ENCODE assay signal across 11 cellular contexts in the genomic region with DNA sequence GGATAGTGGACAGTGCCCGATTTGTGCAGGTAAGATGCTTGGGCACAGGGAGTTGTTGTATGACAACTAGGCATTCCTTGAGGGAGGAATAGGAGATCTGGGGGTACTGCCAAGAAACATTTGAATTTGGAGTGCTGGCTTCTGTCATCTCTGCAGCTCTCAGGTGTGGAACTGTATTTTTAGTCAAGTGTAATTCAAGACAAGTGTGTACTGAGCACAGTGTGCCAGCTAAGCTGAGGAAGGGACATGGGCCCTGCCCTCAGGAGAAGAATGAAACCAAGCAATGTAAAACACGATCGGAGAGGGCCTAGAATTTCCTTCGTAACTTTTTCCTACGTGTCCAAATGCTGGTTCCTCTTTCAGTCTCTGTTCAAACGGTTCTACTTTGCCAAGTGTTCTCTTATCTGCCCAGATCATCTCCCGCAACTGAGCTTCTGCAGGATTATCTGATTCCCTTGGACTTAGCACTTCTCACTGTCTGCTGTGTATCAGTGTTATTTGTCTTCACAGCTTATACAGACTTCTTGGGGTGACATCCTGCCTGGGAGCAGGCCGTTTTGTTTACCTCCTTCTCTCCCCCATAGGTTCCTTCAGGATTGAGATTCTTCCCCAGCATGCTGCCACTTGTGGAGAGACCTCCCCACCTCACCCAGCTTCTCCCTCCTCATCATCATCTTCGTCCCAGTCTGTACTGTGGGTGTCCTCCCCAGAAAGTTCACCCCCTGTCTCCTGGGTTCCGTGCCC. TPM values are rescaled to one million over a fixed set of nuclear protein-coding genes. Genes with fewer than 3 reads are reported as not detected.
DNase-seq lines count a peak whose midpoint lies in the region; ATAC-seq and TF ChIP-seq lines count a peak whose summit lies in the region.
"Had no signal": no experiment of that assay in that cellular context is flagged by ENCODE, and none has a peak within 500 bp of the region (broad histone marks: within the 10 kb centered on the region; RNA-seq: fewer than 3 reads in every experiment).

No MANE protein-coding gene starts in this region.

- H3K36me3 ChIP-seq in IMR-90 (ENCODE audit: control insufficient read depth, insufficient read depth, low read length): no peaks in the 10 kb centered on the region

- no peak for TF ChIP-seq POLR2A in IMR-90 (IDR thresholded peaks at IDR 0.05; ENCODE audit: low read depth, low read length)

- H3K9ac ChIP-seq in IMR-90 (ENCODE audit: low read depth, low read length): no peak overlapping the region

- peaks cover 4% of the 10 kb centered on the region for H3K27me3 Mint-ChIP-seq in activated T-helper 17 cell treated with anti-CD3 and anti-CD28 coated beads, Interleukin-2, amount 50 U/mL, for 72 hours
- no peaks in the 10 kb centered on the region for H3K27me3 Mint-ChIP-seq in neural crest cell (ENCODE audit: low read depth)
- H3K27me3 Mint-ChIP-seq in glutamatergic neuron (ENCODE audit: unreplicated experiment): peaks cover 4% of the 10 kb centered on the region

- peak overlapping the region; percentile 28 for H3K27ac Mint-ChIP-seq in activated T-helper 17 cell treated with anti-CD3 and anti-CD28 coated beads, Interleukin-2, amount 50 U/mL, for 72 hours
- H3K27ac Mint-ChIP-seq in neural crest cell (ENCODE audit: unreplicated experiment) (peak overlapping the region; percentile 20), glutamatergic neuron (ENCODE audit: unreplicated experiment) (no peak overlapping the region)

- no peaks in the 10 kb centered on the region for H3K79me1 ChIP-seq in IMR-90 (ENCODE audit: low read depth in 1 of 2, low read length in 2 of 2)

- H3K4me3 ChIP-seq in IMR-90 (ENCODE audit: insufficient read depth, low read depth, low read length): no peak overlapping the region
- H3K4me3 ChIP-seq: coronary artery had no signal

- H4K20me1 ChIP-seq in IMR-90 (ENCODE audit: insufficient read depth, low read length): no peaks in the 10 kb centered on the region

- H3K27ac ChIP-seq in IMR-90 (ENCODE audit: insufficient read depth, low read length): no peak overlapping the region
- H3K27ac ChIP-seq: coronary artery had no signal

- no peak overlapping the region for H3K14ac ChIP-seq in IMR-90 (replicated peaks; ENCODE audit: low read depth, low read length)

- no peaks in the 10 kb centered on the region for H3K9me3 Mint-ChIP-seq in activated T-helper 17 cell treated with anti-CD3 and anti-CD28 coated beads, Interleukin-2, amount 50 U/mL, for 72 hours
- H3K9me3 Mint-ChIP-seq in neural crest cell (peaks cover 4% of the 10 kb centered on the region), glutamatergic neuron (ENCODE audit: unreplicated experiment) (peaks cover 2% of the 10 kb centered on the region)

- 69% methylated on average over 6 of the region's 10 CpGs; no CpG with 5 or more reads in 1 of the 2 experiments for WGBS in IMR-90 (ENCODE audit: extremely low coverage in 2 of 2, insufficient read length in 1 of 2), 2 experiments

- H3K9me1 ChIP-seq in IMR-90 (ENCODE audit: insufficient read depth, low read length): no peaks in the 10 kb centered on the region

- CTCF ChIA-PET in IMR-90 (lab: Yijun Ruan, JAX): no interaction called here

- no peak overlapping the region for H2AK5ac ChIP-seq in IMR-90 (ENCODE audit: low read depth, low read length)

- no peak overlapping the region for H2BK120ac ChIP-seq in IMR-90 (ENCODE audit: low read depth, low read length)

- BruUV-seq in IMR-90 (replicated peaks; lab: Mats Ljungman, UMichigan): no TSS peak

- no peak overlapping the region for H3K56ac ChIP-seq in IMR-90 (ENCODE audit: extremely low read depth, insufficient read depth, low read length)

- peak; percentile 21 for ATAC-seq in GM18870 (IDR thresholded peaks at IDR 0.05; ENCODE audit: unreplicated experiment)
- ATAC-seq in IMR-90 (ENCODE audit: low read depth): no peak
- peak; percentile 18 for ATAC-seq in activated T-helper 17 cell treated with anti-CD3 and anti-CD28 coated beads, Interleukin-2, amount 50 U/mL, for 72 hours (replicated peaks)

- H2BK20ac ChIP-seq in IMR-90 (ENCODE audit: low read depth, low read length): no peak overlapping the region

- H2BK5ac ChIP-seq in IMR-90 (ENCODE audit: low read depth, low read length, poor library complexity, severe bottlenecking): no peak overlapping the region

- no peak overlapping the region for H2BK15ac ChIP-seq in IMR-90 (ENCODE audit: low read depth, low read length)

- H2AFZ ChIP-seq in IMR-90 (replicated peaks; ENCODE audit: low read length, poor library complexity): peak overlapping the region; percentile 67

- H3K27me3 ChIP-seq in IMR-90 (ENCODE audit: control insufficient read depth, insufficient read depth, low read length): no peaks in the 10 kb centered on the region; the same call in none of the 2 replicates

- peaks cover 7% of the 10 kb centered on the region for H3K4me1 Mint-ChIP-seq in activated T-helper 17 cell treated with anti-CD3 and anti-CD28 coated beads, Interleukin-2, amount 50 U/mL, for 72 hours
- H3K4me1 Mint-ChIP-seq in neural crest cell: no peaks in the 10 kb centered on the region
- peaks cover 8% of the 10 kb centered on the region for H3K4me1 Mint-ChIP-seq in glutamatergic neuron (ENCODE audit: low read depth, unreplicated experiment)

- no peak overlapping the region for H4K5ac ChIP-seq in IMR-90 (ENCODE audit: low read depth, low read length)

- H3K18ac ChIP-seq in IMR-90 (ENCODE audit: low read depth, low read length): no peak overlapping the region

- no peak overlapping the region for H4K8ac ChIP-seq in IMR-90 (ENCODE audit: low read depth in 2 of 2, low read length in 2 of 2)

- H2AK9ac ChIP-seq in IMR-90 (replicated peaks; ENCODE audit: low read depth, low read length, poor library complexity): no peak overlapping the region

- no peak for TF ChIP-seq CTCF in IMR-90 (conservative IDR thresholded peaks at IDR 0.05; ENCODE audit: low read depth, low read length)
- no peak for TF ChIP-seq CTCF in neural crest cell (conservative IDR thresholded peaks at IDR 0.05)
- no peak for TF ChIP-seq CTCF in glutamatergic neuron (IDR thresholded peaks at IDR 0.05; ENCODE audit: partially characterized antibody, unreplicated experiment)

- peak overlapping the region; percentile 36 for H3K4me3 Mint-ChIP-seq in activated T-helper 17 cell treated with anti-CD3 and anti-CD28 coated beads, Interleukin-2, amount 50 U/mL, for 72 hours
- H3K4me3 Mint-ChIP-seq in neural crest cell (no peak overlapping the region), glutamatergic neuron (ENCODE audit: unreplicated experiment) (no peak overlapping the region)

- no peak for TF ChIP-seq RAD21 in IMR-90 (IDR thresholded peaks at IDR 0.05; ENCODE audit: low read length)

- intact Hi-C loops in IMR-90 (cut with micrococcal nuclease): no loop called here

- no peaks in the 10 kb centered on the region; the same call in 1 of the 2 replicates for H3K9me3 ChIP-seq in IMR-90 (ENCODE audit: control insufficient read depth, insufficient read depth, low read length)

- dilution Hi-C loops in IMR-90 (cut with HindIII; ENCODE audit: low sequenced_read_pairs, unreplicated experiment): no loop called here

- no peaks in the 10 kb centered on the region for H3K36me3 Mint-ChIP-seq in activated T-helper 17 cell treated with anti-CD3 and anti-CD28 coated beads, Interleukin-2, amount 50 U/mL, for 72 hours (ENCODE audit: low read depth)
- H3K36me3 Mint-ChIP-seq in neural crest cell (ENCODE audit: low read depth): no peaks in the 10 kb centered on the region
- H3K36me3 Mint-ChIP-seq in glutamatergic neuron (ENCODE audit: unreplicated experiment): no peaks in the 10 kb centered on the region

- no peak overlapping the region for H3K23ac ChIP-seq in IMR-90 (ENCODE audit: low read depth, low read length)

- DNase-seq in IMR-90 (no peak), neural crest cell (ENCODE audit: low read depth, low spot score) (no peak), NCI-H345 treated with DMSO at 0.1 percent for 48 hours (lab: John Stamatoyannopoulos, UW; ENCODE audit: unreplicated experiment) (no peak), glutamatergic neuron (no peak), SK-N-DZ (ENCODE audit: low spot score) (no peak)
- DNase-seq in stimulated activated CD4-positive, alpha-beta T cell treated with anti-CD3 and anti-CD28 coated beads, Interleukin-2, amount 100 ng/mL, for 48 hours: no peak
- DNase-seq: NCI-H1105 treated with DMSO at 0.1 percent for 48 hours had no signal

- no peak overlapping the region for H3K4me2 ChIP-seq in IMR-90 (ENCODE audit: low read depth, low read length)

- POLR2A ChIA-PET in IMR-90 (lab: Charles Lee; ENCODE audit: unreplicated experiment): no interaction called here

- H3K4me1 ChIP-seq in IMR-90 (ENCODE audit: control insufficient read depth, insufficient read depth, low read length): peaks cover 2% of the 10 kb centered on the region; the same call in 1 of the 2 replicates

- in situ Hi-C loops in IMR-90 (cut with MboI; ENCODE audit: low sequenced_read_pairs): no loop called here

- no peak overlapping the region for H4K91ac ChIP-seq in IMR-90 (ENCODE audit: insufficient read depth, low read depth, low read length)

- no peak overlapping the region for H3K4ac ChIP-seq in IMR-90 (ENCODE audit: low read depth, low read length)

RNA-seq across cellular contexts. Expression of gene ART5, which starts 27.6 kb away (rescaled TPM):
- total RNA-seq in IMR-90 (2012; rRNA removed): not detected in 2 replicates
- polyA plus RNA-seq in IMR-90 (2012; rRNA removed): not detected in 2 replicates
- 0.23 TPM in 1 of 2 replicates, not detected in the other for polyA plus RNA-seq in IMR-90 (2012; cell fraction: cytosol; rRNA removed)
- polyA plus RNA-seq in IMR-90 (2012; cell fraction: nucleus; rRNA removed; ENCODE audit: low replicate concordance): 0.11 TPM in 1 of 2 replicates, not detected in the other
- not detected for total RNA-seq in activated T-helper 17 cell treated with anti-CD3 and anti-CD28 coated beads, Interleukin-2, amount 50 U/mL, for 72 hours
- total RNA-seq in neural crest cell: 1.3 and 1.4 TPM in 2 replicates
- not detected for total RNA-seq in glutamatergic neuron (ENCODE audit: unreplicated experiment)
- polyA plus RNA-seq in SK-N-DZ (2014; cell fraction: cytosol; rRNA removed): 1.1 and 1.5 TPM in 2 replicates
- 0.81 and 4.8 TPM in 2 replicates for polyA plus RNA-seq in SK-N-DZ (2014; cell fraction: nucleus; rRNA removed)

RNA-seq across cellular contexts. Expression of gene ART1, which starts 30.8 kb away (rescaled TPM):
- not detected in 2 replicates for total RNA-seq in IMR-90 (2012; rRNA removed)
- polyA plus RNA-seq in IMR-90 (2012; rRNA removed): not detected in 2 replicates
- not detected in 2 replicates for polyA plus RNA-seq in IMR-90 (2012; cell fraction: cytosol; rRNA removed)
- not detected in 2 replicates for polyA plus RNA-seq in IMR-90 (2012; cell fraction: nucleus; rRNA removed; ENCODE audit: low replicate concordance)
- not detected for total RNA-seq in activated T-helper 17 cell treated with anti-CD3 and anti-CD28 coated beads, Interleukin-2, amount 50 U/mL, for 72 hours
- total RNA-seq in neural crest cell: not detected in 2 replicates
- total RNA-seq in glutamatergic neuron (ENCODE audit: unreplicated experiment): not detected
- polyA plus RNA-seq in SK-N-DZ (2014; cell fraction: cytosol; rRNA removed): not detected in 2 replicates
- polyA plus RNA-seq in SK-N-DZ (2014; cell fraction: nucleus; rRNA removed): not detected in 2 replicates
- total RNA-seq: G401 had no signal

RNA-seq across cellular contexts. Expression of gene CHRNA10, which starts 57.0 kb away (rescaled TPM):
- total RNA-seq in IMR-90 (2012; rRNA removed) (under 0.01 and 0.36 TPM in 2 replicates), neural crest cell (3.0 and 3.1 TPM in 2 replicates), glutamatergic neuron (ENCODE audit: unreplicated experiment) (0.91 TPM)
- 0.79 and 1.2 TPM in 2 replicates for polyA plus RNA-seq in IMR-90 (2012; rRNA removed)
- 0.41 and 0.69 TPM in 2 replicates for polyA plus RNA-seq in IMR-90 (2012; cell fraction: cytosol; rRNA removed)
- 4.5 and 11.7 TPM in 2 replicates for polyA plus RNA-seq in IMR-90 (2012; cell fraction: nucleus; rRNA removed; ENCODE audit: low replicate concordance)
- 1 to 10 TPM; 3.0 to 4.6 TPM for total RNA-seq in activated T-helper 17 cell treated with anti-CD3 and anti-CD28 coated beads, Interleukin-2, amount 50 U/mL, for 72 hours
- 0.63 and 1.4 TPM in 2 replicates for polyA plus RNA-seq in SK-N-DZ (2014; cell fraction: cytosol; rRNA removed)
- polyA plus RNA-seq in SK-N-DZ (2014; cell fraction: nucleus; rRNA removed): 3.5 and 3.7 TPM in 2 replicates
